ENCODE assay signal across 1 cellular context in the genomic region with DNA sequence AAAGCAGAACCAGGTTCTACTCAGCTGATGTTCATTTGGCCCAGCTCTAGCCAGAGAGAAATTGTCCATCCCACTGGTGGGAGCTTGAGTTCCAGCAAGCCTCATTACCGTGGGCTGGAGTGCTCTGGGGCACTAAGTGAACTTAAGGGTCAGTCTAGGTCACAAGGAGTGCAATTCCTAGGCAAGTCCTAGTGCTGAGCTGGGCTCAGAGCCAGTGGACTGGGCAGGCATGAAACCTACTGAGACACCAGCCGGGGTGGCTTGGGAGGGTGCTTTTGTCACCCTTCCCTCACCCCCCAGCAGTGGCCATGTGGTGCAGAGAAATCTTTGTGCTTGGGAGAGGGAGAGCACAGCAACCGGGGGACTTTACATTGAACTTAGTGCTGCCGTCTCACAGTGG.
TF ChIP-seq lines count a peak whose summit lies in the region.

No MANE protein-coding gene starts in this region.

TF ChIP-seq in GM23338, 12 proteins besides CTCF, POLR2A, EP300 and RAD21 (continued from another document):
- TF ChIP-seq POLR2AphosphoS5 (IDR thresholded peaks at IDR 0.05; ENCODE audit: low read depth) (no peak), NANOG (IDR thresholded peaks at IDR 0.05; ENCODE audit: borderline replicate concordance) (no peak)
